Comparison of ENCODE assay signal across 19 cellular contexts in the genomic region with DNA sequence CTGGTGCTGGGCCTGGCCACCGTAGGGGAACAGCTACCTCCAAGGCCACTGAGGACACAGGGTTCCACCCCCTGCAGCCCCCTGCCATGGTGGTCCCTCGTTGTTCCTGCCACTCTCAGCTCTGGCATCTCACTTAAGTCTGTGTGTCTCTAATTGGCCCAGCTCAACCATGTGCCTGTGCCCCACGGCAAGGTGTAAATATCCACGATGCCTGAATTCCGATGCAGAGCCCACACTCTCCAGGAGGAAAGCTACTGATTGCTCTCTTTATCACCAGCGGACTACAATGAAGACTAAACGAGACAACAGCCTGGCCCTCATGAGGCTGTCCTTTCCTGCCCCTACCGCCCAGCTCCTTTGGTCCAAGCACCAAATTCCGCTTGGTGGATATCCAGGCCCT. TPM values are rescaled to one million over a fixed set of nuclear protein-coding genes. Genes with fewer than 3 reads are reported as not detected.
"Had no signal": no experiment of that assay in that cellular context is flagged by ENCODE, and none has a peak within 500 bp of the region (broad histone marks: within the 10 kb centered on the region; RNA-seq: fewer than 3 reads in every experiment).

No MANE protein-coding gene starts in this region.

- H3K36me3 ChIP-seq: lower lobe of right lung, neutrophil, sigmoid colon, spleen, upper lobe of right lung had no signal

- H3K4me1 Mint-ChIP-seq: activated B cell treated with CpG ODN at 0.5 μM for 24 hours had no signal

- ATAC-seq: activated CD8-positive, alpha-beta memory T cell treated with anti-CD3 and anti-CD28 coated beads, Interleukin-2, amount 10 ng/mL, durations not matched to agents 7 days and 5 days; activated T-helper 17 cell treated with anti-CD3 and anti-CD28 coated beads, Interleukin-2, amount 50 U/mL, for 72 hours; lower lobe of right lung; stimulated activated memory B cell treated with anti-CD40 and anti-IgM and Interleukin-4, amounts not matched to agents 10 μg/mL and 1 μg/mL and 100 μg/mL, for 72 hours; upper lobe of right lung had no signal

- H3K36me3 Mint-ChIP-seq: activated CD4-positive, alpha-beta memory T cell treated with anti-CD3 and anti-CD28 coated beads for 36 hours; activated CD8-positive, alpha-beta memory T cell treated with anti-CD3 and anti-CD28 coated beads, Interleukin-2, amount 10 ng/mL, durations not matched to agents 7 days and 5 days; activated naive CD8-positive, alpha-beta T cell treated with anti-CD3 and anti-CD28 coated beads, Interleukin-2, amount 10 ng/mL, durations not matched to agents 7 days and 5 days; brain; stimulated activated memory B cell treated with anti-CD40 and anti-IgM and Interleukin-4, amounts not matched to agents 10 μg/mL and 1 μg/mL and 100 μg/mL, for 72 hours had no signal

- H3K27me3 ChIP-seq: sigmoid colon, spleen, upper lobe of right lung had no signal

- DNase-seq: activated B cell treated with CpG ODN at 0.5 μM for 24 hours; activated CD4-positive, alpha-beta memory T cell treated with anti-CD3 and anti-CD28 coated beads for 36 hours; activated CD4-positive, alpha-beta T cell treated with anti-CD3 and anti-CD28 coated beads for 4 hours; activated CD8-positive, alpha-beta memory T cell treated with anti-CD3 and anti-CD28 coated beads, Interleukin-2, amount 10 ng/mL, durations not matched to agents 7 days and 5 days; activated naive CD4-positive, alpha-beta T cell; activated naive CD8-positive, alpha-beta T cell treated with anti-CD3 and anti-CD28 coated beads, Interleukin-2, amount 10 ng/mL, durations not matched to agents 7 days and 5 days; central memory CD4-positive, alpha-beta T cell; lower lobe of right lung; sigmoid colon; spleen; stimulated activated CD4-positive, alpha-beta T cell treated with anti-CD3 and anti-CD28 coated beads, Interleukin-4, amount 100 ng/mL, for 4 hours; SW 1271; upper lobe of right lung had no signal

- H3K4me3 Mint-ChIP-seq: activated B cell treated with CpG ODN at 0.5 μM for 24 hours; activated CD4-positive, alpha-beta memory T cell treated with anti-CD3 and anti-CD28 coated beads for 36 hours; activated CD8-positive, alpha-beta memory T cell treated with anti-CD3 and anti-CD28 coated beads, Interleukin-2, amount 10 ng/mL, durations not matched to agents 7 days and 5 days; activated naive CD8-positive, alpha-beta T cell treated with anti-CD3 and anti-CD28 coated beads, Interleukin-2, amount 10 ng/mL, durations not matched to agents 7 days and 5 days; activated T-helper 17 cell treated with anti-CD3 and anti-CD28 coated beads, Interleukin-2, amount 50 U/mL, for 72 hours; brain; stimulated activated memory B cell treated with anti-CD40 and anti-IgM and Interleukin-4, amounts not matched to agents 10 μg/mL and 1 μg/mL and 100 μg/mL, for 72 hours had no signal

- H3K27me3 Mint-ChIP-seq: activated CD4-positive, alpha-beta memory T cell treated with anti-CD3 and anti-CD28 coated beads for 36 hours; activated CD8-positive, alpha-beta memory T cell treated with anti-CD3 and anti-CD28 coated beads, Interleukin-2, amount 10 ng/mL, durations not matched to agents 7 days and 5 days; activated T-helper 17 cell treated with anti-CD3 and anti-CD28 coated beads, Interleukin-2, amount 50 U/mL, for 72 hours; brain had no signal

- H3K4me3 ChIP-seq: coronary artery, lower lobe of right lung, sigmoid colon, spleen, upper lobe of right lung had no signal

- H3K9me3 ChIP-seq: lower lobe of right lung, neutrophil, sigmoid colon, spleen, upper lobe of right lung had no signal

- H3K27ac Mint-ChIP-seq: activated B cell treated with CpG ODN at 0.5 μM for 24 hours; activated CD4-positive, alpha-beta memory T cell treated with anti-CD3 and anti-CD28 coated beads for 36 hours; activated CD8-positive, alpha-beta memory T cell treated with anti-CD3 and anti-CD28 coated beads, Interleukin-2, amount 10 ng/mL, durations not matched to agents 7 days and 5 days; activated naive CD8-positive, alpha-beta T cell treated with anti-CD3 and anti-CD28 coated beads, Interleukin-2, amount 10 ng/mL, durations not matched to agents 7 days and 5 days; stimulated activated memory B cell treated with anti-CD40 and anti-IgM and Interleukin-4, amounts not matched to agents 10 μg/mL and 1 μg/mL and 100 μg/mL, for 72 hours had no signal

- H3K9me3 Mint-ChIP-seq: activated B cell treated with CpG ODN at 0.5 μM for 24 hours; activated CD4-positive, alpha-beta memory T cell treated with anti-CD3 and anti-CD28 coated beads for 36 hours; activated naive CD8-positive, alpha-beta T cell treated with anti-CD3 and anti-CD28 coated beads, Interleukin-2, amount 10 ng/mL, durations not matched to agents 7 days and 5 days; activated T-helper 17 cell treated with anti-CD3 and anti-CD28 coated beads, Interleukin-2, amount 50 U/mL, for 72 hours; stimulated activated memory B cell treated with anti-CD40 and anti-IgM and Interleukin-4, amounts not matched to agents 10 μg/mL and 1 μg/mL and 100 μg/mL, for 72 hours had no signal

- H3K27ac ChIP-seq: coronary artery, lower lobe of right lung, neutrophil, sigmoid colon, spleen, upper lobe of right lung had no signal

RNA-seq across cellular contexts. Expression of a gene that starts 17.0 kb away (rescaled TPM):
- total RNA-seq: activated B cell treated with CpG ODN at 0.5 μM for 24 hours; activated CD4-positive, alpha-beta memory T cell treated with anti-CD3 and anti-CD28 coated beads for 36 hours; activated CD8-positive, alpha-beta memory T cell treated with anti-CD3 and anti-CD28 coated beads, Interleukin-2, amount 10 ng/mL, durations not matched to agents 7 days and 5 days; activated naive CD8-positive, alpha-beta T cell treated with anti-CD3 and anti-CD28 coated beads, Interleukin-2, amount 10 ng/mL, durations not matched to agents 7 days and 5 days; lower lobe of right lung; sigmoid colon; T-helper 2 cell treated with Interferon-gamma antibody and Interleukin-4, amounts not matched to agents 100 ng/mL and 5 ng/mL, for 36 hours had no signal
